In genomic region chr22:29122041-29122440, GRCh38 we compare ENCODE assay signal across 1 cellular context.
TF ChIP-seq lines count a peak whose summit lies in the region.

No MANE protein-coding gene starts in this region.

TF ChIP-seq in HepG2, 621 proteins besides CTCF, POLR2A, EP300 and RAD21:
- no peak for TF ChIP-seq ZNF496 (CRISPR knock-in tag; IDR thresholded peaks at IDR 0.05; ENCODE audit: insufficient replicate concordance)
- peak; percentile 75; the same call in 1 of the 2 replicates for TF ChIP-seq RFX5 (IDR thresholded peaks at IDR 0.05; ENCODE audit: low read depth, low read length)
